ENCODE assay signal across 10 cellular contexts in the genomic region with DNA sequence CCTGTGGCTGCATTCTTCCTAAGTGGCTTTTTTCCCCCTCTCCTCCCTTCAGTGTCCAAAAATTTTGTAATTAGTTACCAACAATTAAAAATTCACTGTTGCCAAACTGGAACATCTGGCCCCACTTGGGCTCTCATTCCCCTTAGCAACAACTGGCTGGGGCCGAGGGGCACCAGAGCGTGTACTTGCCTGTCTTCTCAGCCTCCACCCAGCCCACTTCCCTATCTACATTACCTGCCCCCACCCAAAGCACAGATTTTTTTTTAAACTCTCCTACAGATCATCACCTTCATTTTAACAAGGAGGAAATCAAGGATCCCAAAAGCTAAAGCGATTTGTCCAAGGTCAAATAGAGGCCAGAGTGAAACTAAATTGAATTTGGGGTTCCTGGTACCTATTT.
DNase-seq lines count a peak whose midpoint lies in the region; ATAC-seq and TF ChIP-seq lines count a peak whose summit lies in the region.
"Had no signal": no experiment of that assay in that cellular context is flagged by ENCODE, and none has a peak within 500 bp of the region (broad histone marks: within the 10 kb centered on the region; RNA-seq: fewer than 3 reads in every experiment).

No MANE protein-coding gene starts in this region.

- H3K9me2 ChIP-seq in SK-N-SH, result no peaks in the 10 kb centered on the region

- peaks cover 0 to 46% of the 10 kb centered on the region in 2 experiments for H3K36me3 ChIP-seq in mesenchymal stem cell (ENCODE audit: control insufficient read depth in 1 of 2, insufficient read depth in 2 of 2, low read depth in 1 of 2, low read length in 2 of 2)
- H3K36me3 ChIP-seq in SK-N-SH (replicated peaks in 1 of 2; ENCODE audit: control insufficient read depth in 1 of 2, insufficient read depth in 2 of 2, low read length in 1 of 2), result no peaks in the 10 kb centered on the region

- no peak for TF ChIP-seq CTCF in CD4-positive, alpha-beta T cell (IDR thresholded peaks at IDR 0.05)
- TF ChIP-seq CTCF in SK-N-SH (IDR thresholded peaks at IDR 0.05), result no peak

- no peaks in the 10 kb centered on the region for H3K27me3 ChIP-seq in mesenchymal stem cell (ENCODE audit: control insufficient read depth in 1 of 2, insufficient read depth in 1 of 2, low read length in 2 of 2)
- no peaks in the 10 kb centered on the region for H3K27me3 ChIP-seq in CD4-positive, alpha-beta T cell (ENCODE audit: control insufficient read depth, insufficient read depth, low read length)
- H3K27me3 ChIP-seq in SK-N-SH (ENCODE audit: insufficient read depth), result no peaks in the 10 kb centered on the region

- no peak overlapping the region for H3K4me3 Mint-ChIP-seq in CD4-positive, alpha-beta T cell
- H3K4me3 Mint-ChIP-seq: neural crest cell had no signal

- H2BK5ac ChIP-seq in mesenchymal stem cell (ENCODE audit: low read depth, low read length, poor library complexity, severe bottlenecking), result no peak overlapping the region

- no peak overlapping the region for H3K27ac Mint-ChIP-seq in CD4-positive, alpha-beta T cell

- TF ChIP-seq RAD21 in SK-N-SH (IDR thresholded peaks at IDR 0.05; ENCODE audit: low read length), result no peak

- no peak overlapping the region for H3K18ac ChIP-seq in mesenchymal stem cell (ENCODE audit: low read depth in 1 of 2, low read length in 2 of 2)

- ATAC-seq in GM18909 (IDR thresholded peaks at IDR 0.05; ENCODE audit: poor library complexity, unreplicated experiment), result peak; percentile 46
- peak; percentile 39 for ATAC-seq in GM21619 (IDR thresholded peaks at IDR 0.05; ENCODE audit: unreplicated experiment)
- ATAC-seq in HG03342 (IDR thresholded peaks at IDR 0.05; ENCODE audit: unreplicated experiment), result peak; percentile 54
- no peak for ATAC-seq in CD4-positive, alpha-beta T cell (ENCODE audit: poor library complexity)
- no peak for ATAC-seq in HG02970 (IDR thresholded peaks at IDR 0.05; ENCODE audit: low FRiP score, unreplicated experiment)

- H3K27ac ChIP-seq in mesenchymal stem cell (ENCODE audit: low read length, poor library complexity, severe bottlenecking) (no peak overlapping the region), SK-N-SH (ENCODE audit: low read depth in 2 of 2, low read length in 1 of 2) (no peak overlapping the region)
- H3K27ac ChIP-seq in CD4-positive, alpha-beta T cell (ENCODE audit: low read depth, low read length), result no peak overlapping the region

- no peaks in the 10 kb centered on the region for H3K27me3 Mint-ChIP-seq in CD4-positive, alpha-beta T cell

- TF ChIP-seq EP300 in SK-N-SH (IDR thresholded peaks at IDR 0.05; ENCODE audit: borderline replicate concordance in 1 of 2, low read depth in 1 of 2, low read length in 1 of 2), result no peak

- H3K4me1 Mint-ChIP-seq in CD4-positive, alpha-beta T cell (ENCODE audit: low read depth), result peaks cover 23% of the 10 kb centered on the region

- no peaks in the 10 kb centered on the region for H4K20me1 ChIP-seq in SK-N-SH (ENCODE audit: insufficient read depth)

- no peak overlapping the region for H2BK15ac ChIP-seq in mesenchymal stem cell (ENCODE audit: low read depth, poor library complexity, severe bottlenecking)

- H3K4me1 ChIP-seq in mesenchymal stem cell (ENCODE audit: control insufficient read depth, insufficient read depth, low read depth, low read length) (no peaks in the 10 kb centered on the region), SK-N-SH (ENCODE audit: control insufficient read depth in 1 of 2, insufficient read depth in 2 of 2, low read depth in 1 of 2, low read length in 1 of 2) (no peaks in the 10 kb centered on the region; a peak in 1 of 4 replicates)

- no peak overlapping the region for H2AK5ac ChIP-seq in mesenchymal stem cell (ENCODE audit: low read length, severe bottlenecking)

- H4K91ac ChIP-seq in mesenchymal stem cell (ENCODE audit: low read length), result no peak overlapping the region

- H3K79me2 ChIP-seq in SK-N-SH (ENCODE audit: insufficient read depth), result no peaks in the 10 kb centered on the region

- no peak overlapping the region for H3K4me2 ChIP-seq in mesenchymal stem cell (ENCODE audit: low read length, poor library complexity, severe bottlenecking)
- H3K4me2 ChIP-seq in SK-N-SH, result no peak overlapping the region

- DNase-seq in mesenchymal stem cell (no peak), SK-N-SH (no peak)
- DNase-seq in CD4-positive, alpha-beta T cell, result no peak
- DNase-seq: DMS153, MM.1S had no signal

- H3K36me3 Mint-ChIP-seq in CD4-positive, alpha-beta T cell (ENCODE audit: low read depth), result no peaks in the 10 kb centered on the region

- POLR2A ChIA-PET in CD4-positive, alpha-beta T cell (lab: Charles Lee), result no interaction called here
- POLR2A ChIA-PET in SK-N-SH (lab: Yijun Ruan, JAX), result no interaction called here

- CTCF ChIA-PET in CD4-positive, alpha-beta T cell (lab: Charles Lee), result no interaction called here
- CTCF ChIA-PET in SK-N-SH (lab: Yijun Ruan, JAX), result interaction anchor here (1.1 kb wide), 1 partner anchor 81 kb away, joined by 3 read pairs; no protein-coding TSS in a partner anchor

- no peak overlapping the region for H3K14ac ChIP-seq in mesenchymal stem cell (ENCODE audit: low read length in 2 of 2)

- H2AFZ ChIP-seq in mesenchymal stem cell (ENCODE audit: low read depth, low read length) (no peak overlapping the region), SK-N-SH (ENCODE audit: low read depth) (no peak overlapping the region)

- no peaks in the 10 kb centered on the region for H3F3A ChIP-seq in SK-N-SH (replicated peaks; ENCODE audit: insufficient read depth)

- H3K4me3 ChIP-seq in mesenchymal stem cell (ENCODE audit: insufficient read depth in 1 of 2, low read depth in 1 of 2, low read length in 2 of 2) (no peak overlapping the region), SK-N-SH (ENCODE audit: low read depth in 2 of 2, low read length in 1 of 2) (no peak overlapping the region)

- WGBS in mesenchymal stem cell, result 85% methylated on average over 3 of the region's 3 CpGs
- 55% methylated on average over 3 of the region's 3 CpGs for WGBS in SK-N-SH (ENCODE audit: low lambda C conversion rate)

- H3K9me3 ChIP-seq in mesenchymal stem cell (ENCODE audit: control insufficient read depth, low read length), result peaks cover 5% of the 10 kb centered on the region
- no peaks in the 10 kb centered on the region for H3K9me3 ChIP-seq in CD4-positive, alpha-beta T cell (ENCODE audit: control insufficient read depth, low read length)
- H3K9me3 ChIP-seq in SK-N-SH, result no peaks in the 10 kb centered on the region

- intact Hi-C loops in CD4-positive, alpha-beta T cell (cut with DNase I, micrococcal nuclease), result no loop called here

- no peak overlapping the region for H3K23ac ChIP-seq in mesenchymal stem cell (ENCODE audit: low read length in 2 of 2)

- H3K4ac ChIP-seq in mesenchymal stem cell (ENCODE audit: low read depth in 1 of 2, low read length in 2 of 2), result no peak overlapping the region

- no peak overlapping the region for H2BK120ac ChIP-seq in mesenchymal stem cell (ENCODE audit: low read depth, low read length)

- no peak overlapping the region for H2BK12ac ChIP-seq in mesenchymal stem cell (ENCODE audit: low read length in 2 of 2)

- H4K8ac ChIP-seq in mesenchymal stem cell (ENCODE audit: low read length), result no peak overlapping the region

- H3K9me3 Mint-ChIP-seq in CD4-positive, alpha-beta T cell, result no peaks in the 10 kb centered on the region

- H3K9ac ChIP-seq in mesenchymal stem cell (ENCODE audit: low read length) (peak overlapping the region; percentile 62), SK-N-SH (no peak overlapping the region)

- H3K79me1 ChIP-seq in mesenchymal stem cell (replicated peaks; ENCODE audit: low read length, poor library complexity, severe bottlenecking), result no peaks in the 10 kb centered on the region

TF ChIP-seq in SK-N-SH, 30 proteins besides CTCF, POLR2A, EP300 and RAD21:
- TF ChIP-seq RXRA (IDR thresholded peaks at IDR 0.05; ENCODE audit: borderline replicate concordance, low read depth), result no peak
- TF ChIP-seq, protein P1, sequence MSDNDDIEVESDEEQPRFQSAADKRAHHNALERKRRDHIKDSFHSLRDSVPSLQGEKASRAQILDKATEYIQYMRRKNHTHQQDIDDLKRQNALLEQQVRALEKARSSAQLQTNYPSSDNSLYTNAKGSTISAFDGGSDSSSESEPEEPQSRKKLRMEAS (IDR thresholded peaks at IDR 0.05; ENCODE audit: low read depth), result no peak
- TF ChIP-seq FOXM1 (IDR thresholded peaks at IDR 0.05; ENCODE audit: low read depth), result no peak
- TF ChIP-seq TEAD4 (IDR thresholded peaks at IDR 0.05; ENCODE audit: borderline replicate concordance, insufficient read depth), result no peak

Comparison
In these comparisons a context has a peak if more than half of its experiments do, and no peak if none do; other contexts are left out.
1. ATAC-seq: peak in GM18909 (single experiment), GM21619 (single experiment) and HG03342 (single experiment); none in CD4-positive, alpha-beta T cell (single experiment) and HG02970 (single experiment).